ENCODE assay signal across 1 cellular context in the genomic region with DNA sequence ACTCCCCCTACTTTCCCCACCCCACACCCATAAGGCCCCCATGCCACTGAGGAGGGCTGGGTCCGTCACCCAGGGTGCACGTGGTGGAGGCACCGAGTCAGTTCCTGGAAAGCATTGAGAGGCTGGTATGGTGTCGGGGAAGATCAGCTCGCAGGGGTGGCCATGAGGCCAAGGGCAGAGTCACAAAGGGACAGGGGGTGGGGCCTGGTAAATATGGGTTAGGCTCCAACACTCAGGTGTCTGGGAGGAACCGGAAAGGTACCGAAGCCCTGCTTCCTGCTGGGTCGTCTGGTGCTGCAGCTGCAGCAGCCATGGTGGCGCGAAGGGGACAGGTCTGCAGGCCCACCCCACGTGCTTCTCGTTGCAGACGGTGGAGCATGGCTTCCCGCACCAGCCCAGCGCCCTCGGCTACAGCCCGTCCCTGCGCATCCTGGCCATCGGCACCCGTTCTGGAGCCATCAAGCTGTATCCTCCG.
A peak's percentile ranks its signal among the peaks of the same experiment; 100 is the strongest.
TF ChIP-seq lines count a peak whose summit lies in the region.

No MANE protein-coding gene starts in this region.

TF ChIP-seq in liver, 16 proteins besides CTCF, POLR2A, EP300 and RAD21 (continued from another document):
- TF ChIP-seq RXRA (IDR thresholded peaks at IDR 0.05) (peak; percentile 78 to 83), HNF4A (conservative IDR thresholded peaks at IDR 0.05) (peak; percentile 11 to 39)
